In the genomic region with DNA sequence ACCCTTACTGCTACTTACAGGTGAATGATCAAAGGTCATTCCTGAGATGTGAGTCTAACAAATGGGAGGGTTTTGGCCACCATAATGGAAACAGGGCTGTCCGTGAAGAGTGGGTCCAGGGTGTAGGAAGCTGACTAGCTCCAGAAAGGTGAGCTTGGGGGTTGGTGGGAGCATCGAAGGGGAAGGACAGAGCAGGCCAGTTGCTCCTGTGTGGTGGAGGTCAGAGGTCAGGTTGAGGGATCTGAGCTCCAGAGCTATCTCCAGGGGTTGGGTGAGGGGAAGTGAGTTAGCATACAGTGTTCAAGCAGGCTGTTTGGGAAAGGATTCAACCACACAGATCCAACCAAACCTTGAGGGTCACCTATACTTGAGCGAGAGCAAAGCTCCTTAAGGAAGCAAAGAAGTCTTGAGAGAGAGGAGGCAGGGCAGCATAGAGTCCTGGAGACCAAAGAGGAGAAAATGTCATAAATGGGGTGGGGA, we compare ENCODE assay signal across 2 cellular contexts.
TF ChIP-seq lines count a peak whose summit lies in the region.

No MANE protein-coding gene starts in this region.

TF ChIP-seq in A549, 52 proteins besides CTCF, POLR2A, EP300 and RAD21:
- TF ChIP-seq, protein P1, sequence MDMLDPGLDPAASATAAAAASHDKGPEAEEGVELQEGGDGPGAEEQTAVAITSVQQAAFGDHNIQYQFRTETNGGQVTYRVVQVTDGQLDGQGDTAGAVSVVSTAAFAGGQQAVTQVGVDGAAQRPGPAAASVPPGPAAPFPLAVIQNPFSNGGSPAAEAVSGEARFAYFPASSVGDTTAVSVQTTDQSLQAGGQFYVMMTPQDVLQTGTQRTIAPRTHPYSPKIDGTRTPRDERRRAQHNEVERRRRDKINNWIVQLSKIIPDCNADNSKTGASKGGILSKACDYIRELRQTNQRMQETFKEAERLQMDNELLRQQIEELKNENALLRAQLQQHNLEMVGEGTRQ (IDR thresholded peaks at IDR 0.05), result no peak
- TF ChIP-seq TFCP2L1 (CRISPR knock-in tag; IDR thresholded peaks at IDR 0.05), result no peak
- TF ChIP-seq KDM1A (IDR thresholded peaks at IDR 0.05; ENCODE audit: low read depth), result no peak
- TF ChIP-seq ZNF302 (CRISPR knock-in tag; IDR thresholded peaks at IDR 0.05), result no peak; the same call in 1 of the 2 replicates
- no peak for TF ChIP-seq POLR2AphosphoS2 (conservative IDR thresholded peaks at IDR 0.05; ENCODE audit: low read length)

TF ChIP-seq in IMR-90, 13 proteins besides CTCF, POLR2A, EP300 and RAD21:
- no peak for TF ChIP-seq RCOR1 (IDR thresholded peaks at IDR 0.05; ENCODE audit: insufficient replicate concordance, low read length)
- no peak for TF ChIP-seq MAZ (IDR thresholded peaks at IDR 0.05; ENCODE audit: borderline replicate concordance, low read depth, low read length)
- no peak for TF ChIP-seq SMC3 (IDR thresholded peaks at IDR 0.05; ENCODE audit: low read depth, low read length)
- TF ChIP-seq, protein P1 (IDR thresholded peaks at IDR 0.05; ENCODE audit: low read depth, low read length), result no peak
- no peak for TF ChIP-seq CHD1 (IDR thresholded peaks at IDR 0.05; ENCODE audit: low read depth, low read length)
- no peak for TF ChIP-seq FOS (IDR thresholded peaks at IDR 0.05; ENCODE audit: low read depth, low read length)
- TF ChIP-seq, protein P2, sequence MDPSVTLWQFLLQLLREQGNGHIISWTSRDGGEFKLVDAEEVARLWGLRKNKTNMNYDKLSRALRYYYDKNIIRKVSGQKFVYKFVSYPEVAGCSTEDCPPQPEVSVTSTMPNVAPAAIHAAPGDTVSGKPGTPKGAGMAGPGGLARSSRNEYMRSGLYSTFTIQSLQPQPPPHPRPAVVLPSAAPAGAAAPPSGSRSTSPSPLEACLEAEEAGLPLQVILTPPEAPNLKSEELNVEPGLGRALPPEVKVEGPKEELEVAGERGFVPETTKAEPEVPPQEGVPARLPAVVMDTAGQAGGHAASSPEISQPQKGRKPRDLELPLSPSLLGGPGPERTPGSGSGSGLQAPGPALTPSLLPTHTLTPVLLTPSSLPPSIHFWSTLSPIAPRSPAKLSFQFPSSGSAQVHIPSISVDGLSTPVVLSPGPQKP (IDR thresholded peaks at IDR 0.05; ENCODE audit: borderline replicate concordance, low read depth, low read length), result no peak
- TF ChIP-seq MAFK (IDR thresholded peaks at IDR 0.05; ENCODE audit: low read depth, low read length), result no peak
- no peak for TF ChIP-seq BHLHE40 (IDR thresholded peaks at IDR 0.05; ENCODE audit: low read depth, low read length)
- TF ChIP-seq CEBPB (IDR thresholded peaks at IDR 0.05; ENCODE audit: low read depth, low read length), result no peak
- TF ChIP-seq NFE2L2 (IDR thresholded peaks at IDR 0.05; ENCODE audit: low read depth, low read length), result no peak
- TF ChIP-seq MXI1 (IDR thresholded peaks at IDR 0.05; ENCODE audit: borderline replicate concordance, low read depth, low read length), result no peak
- TF ChIP-seq RFX5 (IDR thresholded peaks at IDR 0.05; ENCODE audit: low read depth, low read length), result no peak
